Comparison of ENCODE assay signal across 22 cellular contexts in genomic region chr7:43170571-43170970, GRCh38. TPM values are rescaled to one million over a fixed set of nuclear protein-coding genes. Genes with fewer than 3 reads are reported as not detected.
DNase-seq lines count a peak whose midpoint lies in the region; ATAC-seq and TF ChIP-seq lines count a peak whose summit lies in the region.
"Had no signal": no experiment of that assay in that cellular context is flagged by ENCODE, and none has a peak within 500 bp of the region (broad histone marks: within the 10 kb centered on the region; RNA-seq: fewer than 3 reads in every experiment).

No MANE protein-coding gene starts in this region.

- no peaks in the 10 kb centered on the region for H3K36me3 Mint-ChIP-seq in natural killer cell treated with Interleukin-12 subunit alpha and Interleukin-12 subunit beta and Interleukin-15 and Interleukin-18, amount 100 ng/mL, for 72 hours
- H3K36me3 Mint-ChIP-seq: CD8-positive, alpha-beta memory T cell had no signal

- ATAC-seq in natural killer cell treated with Interleukin-12 subunit alpha and Interleukin-12 subunit beta and Interleukin-15 and Interleukin-18, amount 100 ng/mL, for 72 hours, result no peak
- ATAC-seq in sciatic nerve, result no peak

- intact Hi-C loops in sciatic nerve (cut with DNase I), result no loop called here

- H3K4me3 ChIP-seq in epithelial cell of proximal tubule (ENCODE audit: low read depth, low read length), result no peak overlapping the region
- H3K4me3 ChIP-seq: Peyer's patch, SJSA1 had no signal

- no peaks in the 10 kb centered on the region for H3K9me3 Mint-ChIP-seq in natural killer cell treated with Interleukin-12 subunit alpha and Interleukin-12 subunit beta and Interleukin-15 and Interleukin-18, amount 100 ng/mL, for 72 hours
- H3K9me3 Mint-ChIP-seq: CD8-positive, alpha-beta memory T cell; HFFc6 had no signal

- no peak for TF ChIP-seq CTCF in epithelial cell of proximal tubule (conservative IDR thresholded peaks at IDR 0.05; ENCODE audit: low read depth, low read length)

- H3K4me1 Mint-ChIP-seq in natural killer cell treated with Interleukin-12 subunit alpha and Interleukin-12 subunit beta and Interleukin-15 and Interleukin-18, amount 100 ng/mL, for 72 hours (ENCODE audit: low read depth in 2 of 2), result no peaks in the 10 kb centered on the region
- H3K4me1 Mint-ChIP-seq: CD8-positive, alpha-beta memory T cell had no signal

- H3K4me3 Mint-ChIP-seq in natural killer cell treated with Interleukin-12 subunit alpha and Interleukin-12 subunit beta and Interleukin-15 and Interleukin-18, amount 100 ng/mL, for 72 hours, result no peak overlapping the region
- H3K4me3 Mint-ChIP-seq: CD8-positive, alpha-beta memory T cell; HFFc6 had no signal

- H3K27me3 Mint-ChIP-seq in natural killer cell treated with Interleukin-12 subunit alpha and Interleukin-12 subunit beta and Interleukin-15 and Interleukin-18, amount 100 ng/mL, for 72 hours, result peaks cover 20% of the 10 kb centered on the region in 2 donors

- no peak overlapping the region for H3K27ac Mint-ChIP-seq in natural killer cell treated with Interleukin-12 subunit alpha and Interleukin-12 subunit beta and Interleukin-15 and Interleukin-18, amount 100 ng/mL, for 72 hours
- H3K27ac Mint-ChIP-seq: CD8-positive, alpha-beta memory T cell; HFFc6 had no signal

- DNase-seq in HK-2 (ENCODE audit: unreplicated experiment), result peak; percentile 2
- DNase-seq in epithelial cell of proximal tubule (ENCODE audit: low read depth), result peak; percentile 51
- DNase-seq in medulla oblongata (ENCODE audit: extremely low spot score), result peak; percentile 7
- peak; percentile 32 for DNase-seq in renal cortical epithelial cell (ENCODE audit: low read depth)
- no peak for DNase-seq in natural killer cell treated with Interleukin-12 subunit alpha and Interleukin-12 subunit beta and Interleukin-15 and Interleukin-18, amount 100 ng/mL, for 72 hours (ENCODE audit: low spot score)
- DNase-seq in sciatic nerve (ENCODE audit: low spot score), result no peak
- DNase-seq in SHP77 treated with DMSO at 0.1 percent for 48 hours (lab: John Stamatoyannopoulos, UW), result no peak
- DNase-seq: CD8-positive, alpha-beta memory T cell; EL; GF-D8; H7; HFFc6; KG1; NCI-H1092 treated with DMSO at 0.1 percent for 48 hours; NCI-H1436 treated with DMSO at 0.1 percent for 48 hours; NCI-H2029; NCI-H226; NCI-H510A treated with DMSO at 0.1 percent for 48 hours; NCI-H774; NK-92 treated with Interleukin-12 subunit alpha and Interleukin-12 subunit beta, amount 100 ng/mL, for 24 hours; Peyer's patch had no signal

RNA-seq across cellular contexts. Expression of gene HECW1, which starts 58.1 kb away (rescaled TPM):
- total RNA-seq in epithelial cell of proximal tubule (not detected in 2 replicates), renal cortical epithelial cell (1.7 and 3.1 TPM in 2 replicates), sciatic nerve (4.8 TPM)
- total RNA-seq in natural killer cell treated with Interleukin-12 subunit alpha and Interleukin-12 subunit beta and Interleukin-15 and Interleukin-18, amount 100 ng/mL, for 72 hours, result not detected
- total RNA-seq: CD8-positive, alpha-beta memory T cell had no signal

Comparison
In these comparisons a context has a peak if more than half of its experiments do, and no peak if none do; other contexts are left out.
1. DNase-seq: peak in HK-2 (single experiment), epithelial cell of proximal tubule (single experiment), medulla oblongata (single experiment) and renal cortical epithelial cell (single experiment); none in natural killer cell treated with Interleukin-12 subunit alpha and Interleukin-12 subunit beta and Interleukin-15 and Interleukin-18, amount 100 ng/mL, for 72 hours (single experiment), sciatic nerve (single experiment) and SHP77 treated with DMSO at 0.1 percent for 48 hours (single experiment).